Comparison of ENCODE assay signal across 12 cellular contexts in the genomic region with DNA sequence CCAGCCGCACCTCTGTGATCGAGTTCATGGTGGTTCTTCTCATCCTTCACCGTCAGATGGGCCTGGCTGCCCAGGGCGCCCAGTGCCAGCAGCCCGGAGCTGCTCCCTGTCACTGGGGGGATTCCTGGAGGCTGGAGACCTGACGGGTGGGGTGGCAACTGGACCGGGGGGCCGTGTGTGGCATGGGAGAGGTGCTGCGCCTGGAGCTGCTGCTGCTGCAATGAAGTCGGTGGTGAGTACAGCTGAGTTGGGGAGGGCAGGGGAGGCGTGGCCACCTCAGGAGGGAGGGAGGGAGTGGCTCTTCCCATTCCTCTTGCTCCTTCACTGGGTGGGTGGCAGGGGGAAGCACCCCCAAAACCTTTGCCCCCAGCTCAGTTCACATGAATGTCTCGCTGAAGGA. TPM values are rescaled to one million over a fixed set of nuclear protein-coding genes. Genes with fewer than 3 reads are reported as not detected.
DNase-seq lines count a peak whose midpoint lies in the region; ATAC-seq and TF ChIP-seq lines count a peak whose summit lies in the region.
"Had no signal": no experiment of that assay in that cellular context is flagged by ENCODE, and none has a peak within 500 bp of the region (broad histone marks: within the 10 kb centered on the region; RNA-seq: fewer than 3 reads in every experiment).

No MANE protein-coding gene starts in this region.

- peaks cover 24% of the 10 kb centered on the region for H3F3A ChIP-seq in smooth muscle cell (ENCODE audit: low read depth)

- WGBS in smooth muscle cell (ENCODE audit: low lambda C conversion rate): 96% methylated on average over 9 of the region's 12 CpGs

- peaks cover 34% of the 10 kb centered on the region for H3K4me1 ChIP-seq in HEK293 (ENCODE audit: control insufficient read depth, insufficient read depth, low read length)
- H3K4me1 ChIP-seq in smooth muscle cell (ENCODE audit: low read depth): no peaks in the 10 kb centered on the region

- H3K27me3 Mint-ChIP-seq in WTC11 (ENCODE audit: low read depth): no peaks in the 10 kb centered on the region
- H3K27me3 Mint-ChIP-seq in activated T-helper 2 cell treated with anti-CD3 and anti-CD28 coated beads, Interferon-gamma antibody, Interleukin-2, Interleukin-4, amounts not matched to agents 10 μg/mL and 5 μg/mL and 100 μg/mL, durations not matched to agents 14 hours and 24 hours and 36 hours (ENCODE audit: low read depth): no peaks in the 10 kb centered on the region
- H3K27me3 Mint-ChIP-seq: B cell; CD4-positive, alpha-beta memory T cell had no signal

- peaks cover 11% of the 10 kb centered on the region for H3K4me1 Mint-ChIP-seq in WTC11
- no peaks in the 10 kb centered on the region for H3K4me1 Mint-ChIP-seq in activated T-helper 2 cell treated with anti-CD3 and anti-CD28 coated beads, Interferon-gamma antibody, Interleukin-2, Interleukin-4, amounts not matched to agents 10 μg/mL and 5 μg/mL and 100 μg/mL, durations not matched to agents 14 hours and 24 hours and 36 hours (ENCODE audit: low read depth)

- peaks cover 100% of the 10 kb centered on the region for H4K20me1 ChIP-seq in smooth muscle cell (ENCODE audit: low read depth)

- no peak overlapping the region for H3K9ac ChIP-seq in smooth muscle cell (ENCODE audit: low read depth)

- H3K27ac ChIP-seq in C4-2B (peak overlapping the region; percentile 30), HEK293 (ENCODE audit: extremely low read depth, low read depth, low read length) (no peak overlapping the region), smooth muscle cell (ENCODE audit: low read depth) (peak overlapping the region; percentile 22)

- POLR2A ChIA-PET in HEK293 (lab: Yijun Ruan, JAX) (interaction anchor here (0.6 to 1.1 kb wide), 2 partner anchors 22 to 25 kb away, joined by 3 to 4 read pairs; no protein-coding TSS in a partner anchor), WTC11 (lab: Charles Lee) (interaction anchor here (1.2 to 3.4 kb wide), 2 partner anchors 10 to 33 kb away, joined by 3 to 9 read pairs; no protein-coding TSS in a partner anchor)

- peaks cover 43% of the 10 kb centered on the region for H3K36me3 Mint-ChIP-seq in WTC11
- H3K36me3 Mint-ChIP-seq in activated T-helper 2 cell treated with anti-CD3 and anti-CD28 coated beads, Interferon-gamma antibody, Interleukin-2, Interleukin-4, amounts not matched to agents 10 μg/mL and 5 μg/mL and 100 μg/mL, durations not matched to agents 14 hours and 24 hours and 36 hours (ENCODE audit: low read depth): peaks cover 69% of the 10 kb centered on the region

- intact Hi-C loops in activated T-helper 2 cell treated with anti-CD3 and anti-CD28 coated beads, Interferon-gamma antibody, Interleukin-2, Interleukin-4, amounts not matched to agents 10 μg/mL and 5 μg/mL and 100 μg/mL, durations not matched to agents 14 hours and 24 hours and 36 hours (cut with micrococcal nuclease): no loop called here

- no peaks in the 10 kb centered on the region for H3K9me3 Mint-ChIP-seq in WTC11
- no peaks in the 10 kb centered on the region for H3K9me3 Mint-ChIP-seq in activated T-helper 2 cell treated with anti-CD3 and anti-CD28 coated beads, Interferon-gamma antibody, Interleukin-2, Interleukin-4, amounts not matched to agents 10 μg/mL and 5 μg/mL and 100 μg/mL, durations not matched to agents 14 hours and 24 hours and 36 hours
- H3K9me3 Mint-ChIP-seq: CD4-positive, alpha-beta memory T cell had no signal

- no peak overlapping the region for H2AFZ ChIP-seq in smooth muscle cell (ENCODE audit: low read depth)

- no peak overlapping the region for H3K4me2 ChIP-seq in smooth muscle cell

- peaks cover 42% of the 10 kb centered on the region for H3K79me2 ChIP-seq in smooth muscle cell (ENCODE audit: low read depth)

- no peak for TF ChIP-seq CTCF in C4-2B (conservative IDR thresholded peaks at IDR 0.05)
- no peak for TF ChIP-seq CTCF in HEK293 (tag by site-specific recombination; IDR thresholded peaks at IDR 0.05)
- TF ChIP-seq CTCF in WTC11 (IDR thresholded peaks at IDR 0.05): no peak
- no peak for TF ChIP-seq CTCF in smooth muscle cell (IDR thresholded peaks at IDR 0.05; ENCODE audit: borderline replicate concordance, insufficient read depth, poor library complexity, severe bottlenecking)

- H3K9me3 ChIP-seq in HEK293 (ENCODE audit: control insufficient read depth, insufficient read depth, low read depth, low read length) (no peaks in the 10 kb centered on the region), smooth muscle cell (replicated peaks; ENCODE audit: low read depth) (no peaks in the 10 kb centered on the region)

- no peaks in the 10 kb centered on the region for H3K27me3 ChIP-seq in smooth muscle cell (ENCODE audit: low read depth)

- H3K27ac Mint-ChIP-seq in WTC11: peak overlapping the region; percentile 82; the same call in 1 of the 2 replicates
- H3K27ac Mint-ChIP-seq in activated T-helper 2 cell treated with anti-CD3 and anti-CD28 coated beads, Interferon-gamma antibody, Interleukin-2, Interleukin-4, amounts not matched to agents 10 μg/mL and 5 μg/mL and 100 μg/mL, durations not matched to agents 14 hours and 24 hours and 36 hours: no peak overlapping the region
- H3K27ac Mint-ChIP-seq: CD4-positive, alpha-beta memory T cell had no signal

- H3K4me3 ChIP-seq in HEK293 (ENCODE audit: low read depth, low read length) (no peak overlapping the region), smooth muscle cell (no peak overlapping the region)
- H3K4me3 ChIP-seq: GM12878 had no signal

- DNase-seq in WTC11 (ENCODE audit: low spot score): no peak
- no peak for DNase-seq in smooth muscle cell (lab: John Stamatoyannopoulos, UW; ENCODE audit: unreplicated experiment)
- no peak for DNase-seq in inferior parietal cortex (ENCODE audit: extremely low spot score)
- no peak for DNase-seq in activated T-helper 2 cell treated with anti-CD3 and anti-CD28 coated beads, Interferon-gamma antibody, Interleukin-2, Interleukin-4, amounts not matched to agents 10 μg/mL and 5 μg/mL and 100 μg/mL, durations not matched to agents 14 hours and 24 hours and 36 hours (ENCODE audit: low spot score)
- DNase-seq: C1 segment of cervical spinal cord; CD4-positive, alpha-beta memory T cell; DMS79 had no signal

- H3K4me3 Mint-ChIP-seq in WTC11: no peak overlapping the region
- no peak overlapping the region for H3K4me3 Mint-ChIP-seq in activated T-helper 2 cell treated with anti-CD3 and anti-CD28 coated beads, Interferon-gamma antibody, Interleukin-2, Interleukin-4, amounts not matched to agents 10 μg/mL and 5 μg/mL and 100 μg/mL, durations not matched to agents 14 hours and 24 hours and 36 hours (ENCODE audit: low read depth)
- H3K4me3 Mint-ChIP-seq: B cell; CD4-positive, alpha-beta memory T cell had no signal

- peaks cover 25 to 94% of the 10 kb centered on the region in 2 experiments for H3K36me3 ChIP-seq in HEK293 (ENCODE audit: control insufficient read depth in 2 of 2, insufficient read depth in 1 of 2, low read length in 2 of 2)
- peaks cover 7% of the 10 kb centered on the region for H3K36me3 ChIP-seq in smooth muscle cell (ENCODE audit: low read depth)

- CTCF ChIA-PET in HEK293 (lab: Yijun Ruan, JAX) (interaction anchor here (1.2 to 2.3 kb wide), 2 partner anchors 25 to 31 kb away, joined by 3 to 6 read pairs; partner anchors contain the start of gene TLE3), WTC11 (lab: Charles Lee) (interaction anchor here (0.6 kb wide), 1 partner anchor 114 kb away, joined by 3 read pairs; no protein-coding TSS in a partner anchor)

- ATAC-seq in WTC11: no peak; the same call in 1 of the 2 replicates
- ATAC-seq in GM19463 (IDR thresholded peaks at IDR 0.05; ENCODE audit: unreplicated experiment): no peak
- ATAC-seq: GM12878 had no signal

TF ChIP-seq in HEK293, 187 proteins besides CTCF, POLR2A, EP300 and RAD21 (continues in another document):
- TF ChIP-seq WT1 (tag by site-specific recombination; IDR thresholded peaks at IDR 0.05): peak; percentile 29; the same call in 1 of the 2 replicates
- TF ChIP-seq ZBTB7A (tag by site-specific recombination; IDR thresholded peaks at IDR 0.05; ENCODE audit: low read depth): no peak
- peak; percentile 55; the same call in 1 of the 2 replicates for TF ChIP-seq GLIS2 (tag by site-specific recombination; IDR thresholded peaks at IDR 0.05)
- TF ChIP-seq GLI2 (tag by site-specific recombination; IDR thresholded peaks at IDR 0.05; ENCODE audit: borderline replicate concordance, low read depth): no peak
- TF ChIP-seq HOXC10 (CRISPR knock-in tag; IDR thresholded peaks at IDR 0.05): no peak
- TF ChIP-seq ZSCAN16 (tag by site-specific recombination; IDR thresholded peaks at IDR 0.05): no peak
- no peak for TF ChIP-seq ZNF488 (tag by site-specific recombination; IDR thresholded peaks at IDR 0.05)

TF ChIP-seq in WTC11, 78 proteins besides CTCF, POLR2A, EP300 and RAD21 (continues in another document):
- no peak for TF ChIP-seq GRHL2 (CRISPR knock-in tag; IDR thresholded peaks at IDR 0.05; ENCODE audit: insufficient replicate concordance, severe bottlenecking)
- TF ChIP-seq SMAD3 (CRISPR knock-in tag; IDR thresholded peaks at IDR 0.05; ENCODE audit: borderline replicate concordance): no peak
- no peak for TF ChIP-seq ATF1 (CRISPR knock-in tag; IDR thresholded peaks at IDR 0.05)
- TF ChIP-seq ESRRA (CRISPR knock-in tag; IDR thresholded peaks at IDR 0.05; ENCODE audit: borderline replicate concordance): no peak

RNA-seq across cellular contexts. Expression of gene TLE3, which starts 31.7 kb away (rescaled TPM):
- total RNA-seq in WTC11 (2021): 66.8 to 78.7 TPM (median 68.0 TPM) in 3 replicates
- total RNA-seq in smooth muscle cell: 46.9 and 53.2 TPM in 2 replicates
- 39.7 and 50.9 TPM in 2 replicates for polyA plus RNA-seq in smooth muscle cell
- 94.6 and 102 TPM in 2 replicates for total RNA-seq in activated T-helper 2 cell treated with anti-CD3 and anti-CD28 coated beads, Interferon-gamma antibody, Interleukin-2, Interleukin-4, amounts not matched to agents 10 μg/mL and 5 μg/mL and 100 μg/mL, durations not matched to agents 14 hours and 24 hours and 36 hours
